Comparison of ENCODE assay signal across 1 cellular context in the genomic region with DNA sequence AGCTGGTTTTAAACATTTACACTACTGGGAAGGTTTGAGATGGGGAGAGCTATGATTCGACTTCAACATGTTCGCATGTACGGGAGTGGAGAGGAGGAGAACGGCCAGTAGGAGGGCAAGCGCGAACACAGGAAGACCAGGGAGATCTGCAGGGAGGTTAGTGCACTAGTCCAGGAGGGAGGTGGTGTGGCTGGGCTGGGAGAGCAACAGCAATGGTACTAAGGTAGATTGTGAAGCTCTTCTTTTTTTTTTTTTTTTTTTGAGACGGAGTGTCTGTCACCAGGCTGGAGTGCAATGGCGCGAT.
A peak's percentile ranks its signal among the peaks of the same experiment; 100 is the strongest.
TF ChIP-seq lines count a peak whose summit lies in the region.

No MANE protein-coding gene starts in this region.

TF ChIP-seq in K562, 482 proteins besides CTCF, POLR2A, EP300 and RAD21:
- TF ChIP-seq, protein P1, sequence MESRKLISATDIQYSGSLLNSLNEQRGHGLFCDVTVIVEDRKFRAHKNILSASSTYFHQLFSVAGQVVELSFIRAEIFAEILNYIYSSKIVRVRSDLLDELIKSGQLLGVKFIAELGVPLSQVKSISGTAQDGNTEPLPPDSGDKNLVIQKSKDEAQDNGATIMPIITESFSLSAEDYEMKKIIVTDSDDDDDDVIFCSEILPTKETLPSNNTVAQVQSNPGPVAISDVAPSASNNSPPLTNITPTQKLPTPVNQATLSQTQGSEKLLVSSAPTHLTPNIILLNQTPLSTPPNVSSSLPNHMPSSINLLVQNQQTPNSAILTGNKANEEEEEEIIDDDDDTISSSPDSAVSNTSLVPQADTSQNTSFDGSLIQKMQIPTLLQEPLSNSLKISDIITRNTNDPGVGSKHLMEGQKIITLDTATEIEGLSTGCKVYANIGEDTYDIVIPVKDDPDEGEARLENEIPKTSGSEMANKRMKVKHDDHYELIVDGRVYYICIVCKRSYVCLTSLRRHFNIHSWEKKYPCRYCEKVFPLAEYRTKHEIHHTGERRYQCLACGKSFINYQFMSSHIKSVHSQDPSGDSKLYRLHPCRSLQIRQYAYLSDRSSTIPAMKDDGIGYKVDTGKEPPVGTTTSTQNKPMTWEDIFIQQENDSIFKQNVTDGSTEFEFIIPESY (CRISPR knock-in tag; IDR thresholded peaks at IDR 0.05), result peak; percentile 82; the same call in 1 of the 2 replicates
- 0 out of 2 replicates have a peak, but pooled peaks have one; percentile 20 for TF ChIP-seq CTBP1 (IDR thresholded peaks at IDR 0.05; ENCODE audit: borderline replicate concordance)
- TF ChIP-seq HNRNPUL1 (IDR thresholded peaks at IDR 0.05; ENCODE audit: low read length), result no peak
